ENCODE assay signal across 9 cellular contexts in genomic region chr9:129568560-129569505, GRCh38. TPM values are rescaled to one million over a fixed set of nuclear protein-coding genes. Genes with fewer than 3 reads are reported as not detected.
DNase-seq lines count a peak whose midpoint lies in the region; ATAC-seq and TF ChIP-seq lines count a peak whose summit lies in the region.
"Had no signal": no experiment of that assay in that cellular context is flagged by ENCODE, and none has a peak within 500 bp of the region (broad histone marks: within the 10 kb centered on the region; RNA-seq: fewer than 3 reads in every experiment).

No MANE protein-coding gene starts in this region.

- peak overlapping the region; percentile 59 for H3K4me3 ChIP-seq in fibroblast of villous mesenchyme (ENCODE audit: low read depth, low read length)

- ATAC-seq in activated CD8-positive, alpha-beta T cell treated with anti-CD3 and anti-CD28 coated beads for 36 hours = no peak
- ATAC-seq in GM18519 (IDR thresholded peaks at IDR 0.05; ENCODE audit: low FRiP score, unreplicated experiment) = no peak
- no peak for ATAC-seq in GM21576 (IDR thresholded peaks at IDR 0.05; ENCODE audit: unreplicated experiment)

- peak; percentile 15 for DNase-seq in NCI-H510A treated with DMSO at 0.1 percent for 48 hours (lab: John Stamatoyannopoulos, UW)
- DNase-seq in NCI-H510A (lab: John Stamatoyannopoulos, UW) = no peak
- DNase-seq in activated CD8-positive, alpha-beta T cell treated with anti-CD3 and anti-CD28 coated beads for 36 hours = peak; percentile 22
- no peak for DNase-seq in fibroblast of villous mesenchyme (ENCODE audit: low read depth)
- peak; percentile 64 for DNase-seq in neural crest cell (ENCODE audit: low read depth, low spot score)
- DNase-seq in RPMI8226 = no peak

- peaks cover 3% of the 10 kb centered on the region for H3K9me3 Mint-ChIP-seq in activated CD8-positive, alpha-beta T cell treated with anti-CD3 and anti-CD28 coated beads for 36 hours
- H3K9me3 Mint-ChIP-seq in neural crest cell = no peaks in the 10 kb centered on the region

- H3K36me3 Mint-ChIP-seq in activated CD8-positive, alpha-beta T cell treated with anti-CD3 and anti-CD28 coated beads for 36 hours (ENCODE audit: low read depth) = peaks cover 5% of the 10 kb centered on the region
- no peaks in the 10 kb centered on the region for H3K36me3 Mint-ChIP-seq in neural crest cell (ENCODE audit: low read depth)

- TF ChIP-seq CTCF in activated CD8-positive, alpha-beta T cell treated with anti-CD3 and anti-CD28 coated beads for 36 hours (IDR thresholded peaks at IDR 0.05) = no peak
- TF ChIP-seq CTCF in fibroblast of villous mesenchyme (IDR thresholded peaks at IDR 0.05; ENCODE audit: insufficient read depth, low read depth, low read length) (no peak), neural crest cell (conservative IDR thresholded peaks at IDR 0.05) (no peak)

- CTCF ChIA-PET in activated CD8-positive, alpha-beta T cell treated with anti-CD3 and anti-CD28 coated beads for 36 hours (lab: Charles Lee) = interaction anchor here (0.6 to 1.1 kb wide), 4 partner anchors 12 to 430 kb away, joined by 3 read pairs; no protein-coding TSS in a partner anchor

- POLR2A ChIA-PET in activated CD8-positive, alpha-beta T cell treated with anti-CD3 and anti-CD28 coated beads for 36 hours (lab: Charles Lee) = interaction anchor here (0.5 to 0.6 kb wide), 2 partner anchors 12 to 266 kb away, joined by 3 read pairs; no protein-coding TSS in a partner anchor

- H3K4me3 Mint-ChIP-seq in activated CD8-positive, alpha-beta T cell treated with anti-CD3 and anti-CD28 coated beads for 36 hours = peak overlapping the region; percentile 43
- H3K4me3 Mint-ChIP-seq in neural crest cell = peak overlapping the region; percentile 85

- peaks cover 26% of the 10 kb centered on the region for H3K4me1 Mint-ChIP-seq in activated CD8-positive, alpha-beta T cell treated with anti-CD3 and anti-CD28 coated beads for 36 hours (ENCODE audit: low read depth)
- peaks cover 45% of the 10 kb centered on the region for H3K4me1 Mint-ChIP-seq in neural crest cell

- H3K27me3 Mint-ChIP-seq in activated CD8-positive, alpha-beta T cell treated with anti-CD3 and anti-CD28 coated beads for 36 hours = peaks cover 22% of the 10 kb centered on the region
- no peaks in the 10 kb centered on the region for H3K27me3 Mint-ChIP-seq in neural crest cell (ENCODE audit: low read depth)

- intact Hi-C loops in activated CD8-positive, alpha-beta T cell treated with anti-CD3 and anti-CD28 coated beads for 36 hours (cut with micrococcal nuclease) = no loop called here

- H3K27ac Mint-ChIP-seq in activated CD8-positive, alpha-beta T cell treated with anti-CD3 and anti-CD28 coated beads for 36 hours = no peak overlapping the region
- peak overlapping the region; percentile 57 for H3K27ac Mint-ChIP-seq in neural crest cell (ENCODE audit: unreplicated experiment)

RNA-seq across cellular contexts. Expression of gene C9orf50, which starts 52.1 kb away (rescaled TPM):
- not detected for total RNA-seq in activated CD8-positive, alpha-beta T cell treated with anti-CD3 and anti-CD28 coated beads for 36 hours
- total RNA-seq in fibroblast of villous mesenchyme (0.32 TPM in 1 of 2 replicates, not detected in the other), neural crest cell (0.26 and 0.27 TPM in 2 replicates)
- total RNA-seq: Daoy had no signal

RNA-seq across cellular contexts. Expression of gene NTMT1, which starts 57.1 kb away (rescaled TPM):
- 10 to 100 TPM; 69.5 to 74.4 TPM for total RNA-seq in activated CD8-positive, alpha-beta T cell treated with anti-CD3 and anti-CD28 coated beads for 36 hours
- total RNA-seq in fibroblast of villous mesenchyme (34.8 and 36.3 TPM in 2 replicates), neural crest cell (50.9 and 51.8 TPM in 2 replicates)

Comparison
In these comparisons a context has a peak if more than half of its experiments do, and no peak if none do; other contexts are left out.
1. DNase-seq: peak in NCI-H510A treated with DMSO at 0.1 percent for 48 hours (single experiment), activated CD8-positive, alpha-beta T cell treated with anti-CD3 and anti-CD28 coated beads for 36 hours (single experiment) and neural crest cell (single experiment); none in NCI-H510A (single experiment), fibroblast of villous mesenchyme (single experiment) and RPMI8226 (single experiment).